1 cellular context compared by ENCODE assay signal in the genomic region with DNA sequence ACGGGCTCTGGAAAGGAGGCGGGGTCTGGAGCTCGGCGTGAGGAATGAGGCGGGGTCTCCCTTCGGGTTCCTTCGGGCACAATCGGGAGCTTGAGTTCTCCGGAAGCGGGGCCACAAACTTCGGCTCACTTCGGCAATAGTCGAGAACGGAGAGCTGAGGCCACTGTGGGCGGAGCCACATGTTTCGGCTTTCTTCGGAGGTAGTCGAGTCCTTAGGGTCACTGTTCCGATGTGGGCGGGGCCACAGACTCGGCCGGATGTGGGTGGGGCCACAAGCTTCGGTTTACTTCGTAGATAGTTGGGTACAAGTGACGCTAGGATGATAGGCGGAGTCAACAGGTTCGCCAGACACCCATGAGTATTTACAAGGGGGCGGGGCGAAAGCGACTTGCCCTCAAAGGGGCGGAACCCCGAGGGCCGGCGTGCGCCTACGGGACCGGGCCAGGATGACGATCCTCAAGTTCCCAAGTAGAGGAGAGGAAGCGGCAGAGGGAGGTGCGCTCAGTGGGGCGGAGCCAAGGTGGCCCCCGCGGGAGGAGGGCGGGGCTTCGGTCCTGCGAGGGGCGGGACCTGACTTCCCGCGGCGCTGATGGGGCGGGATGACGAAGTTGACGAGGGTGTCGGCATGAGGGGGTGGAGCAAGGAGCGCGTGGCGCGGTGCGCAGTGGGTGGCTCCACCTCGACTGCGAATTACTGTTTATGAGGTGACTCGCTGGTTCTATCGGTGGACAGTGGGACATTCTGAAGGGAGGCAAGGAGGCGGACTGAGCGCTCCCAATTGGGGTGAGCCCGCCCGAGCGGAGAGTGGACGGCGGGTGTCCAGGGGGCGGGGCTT.
TF ChIP-seq lines count a peak whose summit lies in the region.

No MANE protein-coding gene starts in this region.

TF ChIP-seq in HepG2, 621 proteins besides CTCF, POLR2A, EP300 and RAD21 (continued from another document and continues in another):
- TF ChIP-seq, protein P1, sequence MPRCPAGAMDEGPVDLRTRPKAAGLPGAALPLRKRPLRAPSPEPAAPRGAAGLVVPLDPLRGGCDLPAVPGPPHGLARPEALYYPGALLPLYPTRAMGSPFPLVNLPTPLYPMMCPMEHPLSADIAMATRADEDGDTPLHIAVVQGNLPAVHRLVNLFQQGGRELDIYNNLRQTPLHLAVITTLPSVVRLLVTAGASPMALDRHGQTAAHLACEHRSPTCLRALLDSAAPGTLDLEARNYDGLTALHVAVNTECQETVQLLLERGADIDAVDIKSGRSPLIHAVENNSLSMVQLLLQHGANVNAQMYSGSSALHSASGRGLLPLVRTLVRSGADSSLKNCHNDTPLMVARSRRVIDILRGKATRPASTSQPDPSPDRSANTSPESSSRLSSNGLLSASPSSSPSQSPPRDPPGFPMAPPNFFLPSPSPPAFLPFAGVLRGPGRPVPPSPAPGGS (CRISPR knock-in tag; IDR thresholded peaks at IDR 0.05) = peak; percentile 11; the same call in 1 of the 2 replicates
- TF ChIP-seq FOXA3 (CRISPR knock-in tag; IDR thresholded peaks at IDR 0.05) = peak; percentile 78
- no peak for TF ChIP-seq MED8 (CRISPR knock-in tag; IDR thresholded peaks at IDR 0.05; ENCODE audit: insufficient replicate concordance)
- TF ChIP-seq, protein P2, sequence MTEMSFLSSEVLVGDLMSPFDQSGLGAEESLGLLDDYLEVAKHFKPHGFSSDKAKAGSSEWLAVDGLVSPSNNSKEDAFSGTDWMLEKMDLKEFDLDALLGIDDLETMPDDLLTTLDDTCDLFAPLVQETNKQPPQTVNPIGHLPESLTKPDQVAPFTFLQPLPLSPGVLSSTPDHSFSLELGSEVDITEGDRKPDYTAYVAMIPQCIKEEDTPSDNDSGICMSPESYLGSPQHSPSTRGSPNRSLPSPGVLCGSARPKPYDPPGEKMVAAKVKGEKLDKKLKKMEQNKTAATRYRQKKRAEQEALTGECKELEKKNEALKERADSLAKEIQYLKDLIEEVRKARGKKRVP (CRISPR knock-in tag; IDR thresholded peaks at IDR 0.05) = peak in 1 of 2 experiments; percentile 32; a peak in 1 of 4 replicates
- no peak for TF ChIP-seq ZNF329 (CRISPR knock-in tag; IDR thresholded peaks at IDR 0.05; ENCODE audit: low read depth)
- TF ChIP-seq, protein P3, sequence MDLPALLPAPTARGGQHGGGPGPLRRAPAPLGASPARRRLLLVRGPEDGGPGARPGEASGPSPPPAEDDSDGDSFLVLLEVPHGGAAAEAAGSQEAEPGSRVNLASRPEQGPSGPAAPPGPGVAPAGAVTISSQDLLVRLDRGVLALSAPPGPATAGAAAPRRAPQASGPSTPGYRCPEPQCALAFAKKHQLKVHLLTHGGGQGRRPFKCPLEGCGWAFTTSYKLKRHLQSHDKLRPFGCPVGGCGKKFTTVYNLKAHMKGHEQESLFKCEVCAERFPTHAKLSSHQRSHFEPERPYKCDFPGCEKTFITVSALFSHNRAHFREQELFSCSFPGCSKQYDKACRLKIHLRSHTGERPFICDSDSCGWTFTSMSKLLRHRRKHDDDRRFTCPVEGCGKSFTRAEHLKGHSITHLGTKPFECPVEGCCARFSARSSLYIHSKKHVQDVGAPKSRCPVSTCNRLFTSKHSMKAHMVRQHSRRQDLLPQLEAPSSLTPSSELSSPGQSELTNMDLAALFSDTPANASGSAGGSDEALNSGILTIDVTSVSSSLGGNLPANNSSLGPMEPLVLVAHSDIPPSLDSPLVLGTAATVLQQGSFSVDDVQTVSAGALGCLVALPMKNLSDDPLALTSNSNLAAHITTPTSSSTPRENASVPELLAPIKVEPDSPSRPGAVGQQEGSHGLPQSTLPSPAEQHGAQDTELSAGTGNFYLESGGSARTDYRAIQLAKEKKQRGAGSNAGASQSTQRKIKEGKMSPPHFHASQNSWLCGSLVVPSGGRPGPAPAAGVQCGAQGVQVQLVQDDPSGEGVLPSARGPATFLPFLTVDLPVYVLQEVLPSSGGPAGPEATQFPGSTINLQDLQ (CRISPR knock-in tag; IDR thresholded peaks at IDR 0.05) = no peak
- 0 out of 2 replicates have a peak, but pooled peaks have one; percentile 29 for TF ChIP-seq ZNF629 (CRISPR knock-in tag; conservative IDR thresholded peaks at IDR 0.05)
- TF ChIP-seq FOXC1 (CRISPR knock-in tag; IDR thresholded peaks at IDR 0.05; ENCODE audit: borderline replicate concordance) = peak; percentile 22; the same call in 1 of the 2 replicates
- TF ChIP-seq, protein P4, sequence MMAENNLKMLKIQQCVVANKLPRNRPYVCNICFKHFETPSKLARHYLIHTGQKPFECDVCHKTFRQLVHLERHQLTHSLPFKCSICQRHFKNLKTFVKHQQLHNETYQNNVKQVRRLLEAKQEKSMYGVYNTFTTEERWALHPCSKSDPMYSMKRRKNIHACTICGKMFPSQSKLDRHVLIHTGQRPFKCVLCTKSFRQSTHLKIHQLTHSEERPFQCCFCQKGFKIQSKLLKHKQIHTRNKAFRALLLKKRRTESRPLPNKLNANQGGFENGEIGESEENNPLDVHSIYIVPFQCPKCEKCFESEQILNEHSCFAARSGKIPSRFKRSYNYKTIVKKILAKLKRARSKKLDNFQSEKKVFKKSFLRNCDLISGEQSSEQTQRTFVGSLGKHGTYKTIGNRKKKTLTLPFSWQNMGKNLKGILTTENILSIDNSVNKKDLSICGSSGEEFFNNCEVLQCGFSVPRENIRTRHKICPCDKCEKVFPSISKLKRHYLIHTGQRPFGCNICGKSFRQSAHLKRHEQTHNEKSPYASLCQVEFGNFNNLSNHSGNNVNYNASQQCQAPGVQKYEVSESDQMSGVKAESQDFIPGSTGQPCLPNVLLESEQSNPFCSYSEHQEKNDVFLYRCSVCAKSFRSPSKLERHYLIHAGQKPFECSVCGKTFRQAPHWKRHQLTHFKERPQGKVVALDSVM (CRISPR knock-in tag; IDR thresholded peaks at IDR 0.05) = no peak
- TF ChIP-seq, protein P5, sequence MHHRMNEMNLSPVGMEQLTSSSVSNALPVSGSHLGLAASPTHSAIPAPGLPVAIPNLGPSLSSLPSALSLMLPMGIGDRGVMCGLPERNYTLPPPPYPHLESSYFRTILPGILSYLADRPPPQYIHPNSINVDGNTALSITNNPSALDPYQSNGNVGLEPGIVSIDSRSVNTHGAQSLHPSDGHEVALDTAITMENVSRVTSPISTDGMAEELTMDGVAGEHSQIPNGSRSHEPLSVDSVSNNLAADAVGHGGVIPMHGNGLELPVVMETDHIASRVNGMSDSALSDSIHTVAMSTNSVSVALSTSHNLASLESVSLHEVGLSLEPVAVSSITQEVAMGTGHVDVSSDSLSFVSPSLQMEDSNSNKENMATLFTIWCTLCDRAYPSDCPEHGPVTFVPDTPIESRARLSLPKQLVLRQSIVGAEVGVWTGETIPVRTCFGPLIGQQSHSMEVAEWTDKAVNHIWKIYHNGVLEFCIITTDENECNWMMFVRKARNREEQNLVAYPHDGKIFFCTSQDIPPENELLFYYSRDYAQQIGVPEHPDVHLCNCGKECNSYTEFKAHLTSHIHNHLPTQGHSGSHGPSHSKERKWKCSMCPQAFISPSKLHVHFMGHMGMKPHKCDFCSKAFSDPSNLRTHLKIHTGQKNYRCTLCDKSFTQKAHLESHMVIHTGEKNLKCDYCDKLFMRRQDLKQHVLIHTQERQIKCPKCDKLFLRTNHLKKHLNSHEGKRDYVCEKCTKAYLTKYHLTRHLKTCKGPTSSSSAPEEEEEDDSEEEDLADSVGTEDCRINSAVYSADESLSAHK (CRISPR knock-in tag; IDR thresholded peaks at IDR 0.05; ENCODE audit: borderline replicate concordance) = no peak
- TF ChIP-seq ZNF543 (CRISPR knock-in tag; IDR thresholded peaks at IDR 0.05) = peak; percentile 20; the same call in 1 of the 2 replicates
- no peak for TF ChIP-seq ZFP1 (CRISPR knock-in tag; IDR thresholded peaks at IDR 0.05)
- TF ChIP-seq, protein P6, sequence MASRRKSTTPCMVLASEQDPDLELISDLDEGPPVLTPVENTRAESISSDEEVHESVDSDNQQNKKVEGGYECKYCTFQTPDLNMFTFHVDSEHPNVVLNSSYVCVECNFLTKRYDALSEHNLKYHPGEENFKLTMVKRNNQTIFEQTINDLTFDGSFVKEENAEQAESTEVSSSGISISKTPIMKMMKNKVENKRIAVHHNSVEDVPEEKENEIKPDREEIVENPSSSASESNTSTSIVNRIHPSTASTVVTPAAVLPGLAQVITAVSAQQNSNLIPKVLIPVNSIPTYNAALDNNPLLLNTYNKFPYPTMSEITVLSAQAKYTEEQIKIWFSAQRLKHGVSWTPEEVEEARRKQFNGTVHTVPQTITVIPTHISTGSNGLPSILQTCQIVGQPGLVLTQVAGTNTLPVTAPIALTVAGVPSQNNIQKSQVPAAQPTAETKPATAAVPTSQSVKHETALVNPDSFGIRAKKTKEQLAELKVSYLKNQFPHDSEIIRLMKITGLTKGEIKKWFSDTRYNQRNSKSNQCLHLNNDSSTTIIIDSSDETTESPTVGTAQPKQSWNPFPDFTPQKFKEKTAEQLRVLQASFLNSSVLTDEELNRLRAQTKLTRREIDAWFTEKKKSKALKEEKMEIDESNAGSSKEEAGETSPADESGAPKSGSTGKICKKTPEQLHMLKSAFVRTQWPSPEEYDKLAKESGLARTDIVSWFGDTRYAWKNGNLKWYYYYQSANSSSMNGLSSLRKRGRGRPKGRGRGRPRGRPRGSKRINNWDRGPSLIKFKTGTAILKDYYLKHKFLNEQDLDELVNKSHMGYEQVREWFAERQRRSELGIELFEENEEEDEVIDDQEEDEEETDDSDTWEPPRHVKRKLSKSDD (CRISPR knock-in tag; IDR thresholded peaks at IDR 0.05; ENCODE audit: low read depth) = peak; percentile 72
- TF ChIP-seq ATF7-NPFF (CRISPR knock-in tag; IDR thresholded peaks at IDR 0.05; ENCODE audit: low read depth) = 0 out of 2 replicates have a peak, but pooled peaks have one; percentile 11
- peak; percentile 38; the same call in 1 of the 2 replicates for TF ChIP-seq YEATS2 (CRISPR knock-in tag; IDR thresholded peaks at IDR 0.05; ENCODE audit: borderline replicate concordance)
- TF ChIP-seq AHR (CRISPR knock-in tag; IDR thresholded peaks at IDR 0.05) = 0 out of 2 replicates have a peak, but pooled peaks have one; percentile 25
- TF ChIP-seq, protein P7, sequence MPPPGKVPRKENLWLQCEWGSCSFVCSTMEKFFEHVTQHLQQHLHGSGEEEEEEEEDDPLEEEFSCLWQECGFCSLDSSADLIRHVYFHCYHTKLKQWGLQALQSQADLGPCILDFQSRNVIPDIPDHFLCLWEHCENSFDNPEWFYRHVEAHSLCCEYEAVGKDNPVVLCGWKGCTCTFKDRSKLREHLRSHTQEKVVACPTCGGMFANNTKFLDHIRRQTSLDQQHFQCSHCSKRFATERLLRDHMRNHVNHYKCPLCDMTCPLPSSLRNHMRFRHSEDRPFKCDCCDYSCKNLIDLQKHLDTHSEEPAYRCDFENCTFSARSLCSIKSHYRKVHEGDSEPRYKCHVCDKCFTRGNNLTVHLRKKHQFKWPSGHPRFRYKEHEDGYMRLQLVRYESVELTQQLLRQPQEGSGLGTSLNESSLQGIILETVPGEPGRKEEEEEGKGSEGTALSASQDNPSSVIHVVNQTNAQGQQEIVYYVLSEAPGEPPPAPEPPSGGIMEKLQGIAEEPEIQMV (CRISPR knock-in tag; IDR thresholded peaks at IDR 0.05; ENCODE audit: low read depth) = no peak; the same call in 1 of the 2 replicates
- TF ChIP-seq BRD4 (CRISPR knock-in tag; IDR thresholded peaks at IDR 0.05) = 0 out of 2 replicates have a peak, but pooled peaks have one; percentile 44
- TF ChIP-seq RXRA (CRISPR knock-in tag; IDR thresholded peaks at IDR 0.05) = peak; percentile 29; the same call in 1 of the 2 replicates
- TF ChIP-seq ZNF251 (CRISPR knock-in tag; IDR thresholded peaks at IDR 0.05) = 0 out of 2 replicates have a peak, but pooled peaks have one; percentile 56
- peak; percentile 59 for TF ChIP-seq JUN (CRISPR knock-in tag; IDR thresholded peaks at IDR 0.05)
- TF ChIP-seq HNF4A (CRISPR knock-in tag; IDR thresholded peaks at IDR 0.05) = no peak
- TF ChIP-seq HDAC6 (IDR thresholded peaks at IDR 0.05; ENCODE audit: low read depth, low read length) = no peak
- TF ChIP-seq, protein P8, sequence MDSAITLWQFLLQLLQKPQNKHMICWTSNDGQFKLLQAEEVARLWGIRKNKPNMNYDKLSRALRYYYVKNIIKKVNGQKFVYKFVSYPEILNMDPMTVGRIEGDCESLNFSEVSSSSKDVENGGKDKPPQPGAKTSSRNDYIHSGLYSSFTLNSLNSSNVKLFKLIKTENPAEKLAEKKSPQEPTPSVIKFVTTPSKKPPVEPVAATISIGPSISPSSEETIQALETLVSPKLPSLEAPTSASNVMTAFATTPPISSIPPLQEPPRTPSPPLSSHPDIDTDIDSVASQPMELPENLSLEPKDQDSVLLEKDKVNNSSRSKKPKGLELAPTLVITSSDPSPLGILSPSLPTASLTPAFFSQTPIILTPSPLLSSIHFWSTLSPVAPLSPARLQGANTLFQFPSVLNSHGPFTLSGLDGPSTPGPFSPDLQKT (CRISPR knock-in tag; IDR thresholded peaks at IDR 0.05; ENCODE audit: borderline replicate concordance) = no peak
- no peak for TF ChIP-seq HIVEP1 (CRISPR knock-in tag; IDR thresholded peaks at IDR 0.05)
- peak; percentile 30; the same call in 1 of the 2 replicates for TF ChIP-seq HOXA5 (CRISPR knock-in tag; IDR thresholded peaks at IDR 0.05)
- TF ChIP-seq, protein P9, sequence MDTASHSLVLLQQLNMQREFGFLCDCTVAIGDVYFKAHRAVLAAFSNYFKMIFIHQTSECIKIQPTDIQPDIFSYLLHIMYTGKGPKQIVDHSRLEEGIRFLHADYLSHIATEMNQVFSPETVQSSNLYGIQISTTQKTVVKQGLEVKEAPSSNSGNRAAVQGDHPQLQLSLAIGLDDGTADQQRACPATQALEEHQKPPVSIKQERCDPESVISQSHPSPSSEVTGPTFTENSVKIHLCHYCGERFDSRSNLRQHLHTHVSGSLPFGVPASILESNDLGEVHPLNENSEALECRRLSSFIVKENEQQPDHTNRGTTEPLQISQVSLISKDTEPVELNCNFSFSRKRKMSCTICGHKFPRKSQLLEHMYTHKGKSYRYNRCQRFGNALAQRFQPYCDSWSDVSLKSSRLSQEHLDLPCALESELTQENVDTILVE (CRISPR knock-in tag; IDR thresholded peaks at IDR 0.05) = 0 out of 2 replicates have a peak, but pooled peaks have one; percentile 11
- TF ChIP-seq, protein P10, sequence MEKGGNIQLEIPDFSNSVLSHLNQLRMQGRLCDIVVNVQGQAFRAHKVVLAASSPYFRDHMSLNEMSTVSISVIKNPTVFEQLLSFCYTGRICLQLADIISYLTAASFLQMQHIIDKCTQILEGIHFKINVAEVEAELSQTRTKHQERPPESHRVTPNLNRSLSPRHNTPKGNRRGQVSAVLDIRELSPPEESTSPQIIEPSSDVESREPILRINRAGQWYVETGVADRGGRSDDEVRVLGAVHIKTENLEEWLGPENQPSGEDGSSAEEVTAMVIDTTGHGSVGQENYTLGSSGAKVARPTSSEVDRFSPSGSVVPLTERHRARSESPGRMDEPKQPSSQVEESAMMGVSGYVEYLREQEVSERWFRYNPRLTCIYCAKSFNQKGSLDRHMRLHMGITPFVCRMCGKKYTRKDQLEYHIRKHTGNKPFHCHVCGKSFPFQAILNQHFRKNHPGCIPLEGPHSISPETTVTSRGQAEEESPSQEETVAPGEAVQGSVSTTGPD (CRISPR knock-in tag; IDR thresholded peaks at IDR 0.05) = no peak
- TF ChIP-seq, protein P11, sequence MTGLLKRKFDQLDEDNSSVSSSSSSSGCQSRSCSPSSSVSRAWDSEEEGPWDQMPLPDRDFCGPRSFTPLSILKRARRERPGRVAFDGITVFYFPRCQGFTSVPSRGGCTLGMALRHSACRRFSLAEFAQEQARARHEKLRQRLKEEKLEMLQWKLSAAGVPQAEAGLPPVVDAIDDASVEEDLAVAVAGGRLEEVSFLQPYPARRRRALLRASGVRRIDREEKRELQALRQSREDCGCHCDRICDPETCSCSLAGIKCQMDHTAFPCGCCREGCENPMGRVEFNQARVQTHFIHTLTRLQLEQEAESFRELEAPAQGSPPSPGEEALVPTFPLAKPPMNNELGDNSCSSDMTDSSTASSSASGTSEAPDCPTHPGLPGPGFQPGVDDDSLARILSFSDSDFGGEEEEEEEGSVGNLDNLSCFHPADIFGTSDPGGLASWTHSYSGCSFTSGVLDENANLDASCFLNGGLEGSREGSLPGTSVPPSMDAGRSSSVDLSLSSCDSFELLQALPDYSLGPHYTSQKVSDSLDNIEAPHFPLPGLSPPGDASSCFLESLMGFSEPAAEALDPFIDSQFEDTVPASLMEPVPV (CRISPR knock-in tag; IDR thresholded peaks at IDR 0.05) = no peak; the same call in 1 of the 2 replicates
- TF ChIP-seq ZNF496 (CRISPR knock-in tag; IDR thresholded peaks at IDR 0.05; ENCODE audit: insufficient replicate concordance) = no peak
- TF ChIP-seq ZNF563 (CRISPR knock-in tag; IDR thresholded peaks at IDR 0.05) = no peak
